ENCODE assay signal across 8 cellular contexts in the genomic region with DNA sequence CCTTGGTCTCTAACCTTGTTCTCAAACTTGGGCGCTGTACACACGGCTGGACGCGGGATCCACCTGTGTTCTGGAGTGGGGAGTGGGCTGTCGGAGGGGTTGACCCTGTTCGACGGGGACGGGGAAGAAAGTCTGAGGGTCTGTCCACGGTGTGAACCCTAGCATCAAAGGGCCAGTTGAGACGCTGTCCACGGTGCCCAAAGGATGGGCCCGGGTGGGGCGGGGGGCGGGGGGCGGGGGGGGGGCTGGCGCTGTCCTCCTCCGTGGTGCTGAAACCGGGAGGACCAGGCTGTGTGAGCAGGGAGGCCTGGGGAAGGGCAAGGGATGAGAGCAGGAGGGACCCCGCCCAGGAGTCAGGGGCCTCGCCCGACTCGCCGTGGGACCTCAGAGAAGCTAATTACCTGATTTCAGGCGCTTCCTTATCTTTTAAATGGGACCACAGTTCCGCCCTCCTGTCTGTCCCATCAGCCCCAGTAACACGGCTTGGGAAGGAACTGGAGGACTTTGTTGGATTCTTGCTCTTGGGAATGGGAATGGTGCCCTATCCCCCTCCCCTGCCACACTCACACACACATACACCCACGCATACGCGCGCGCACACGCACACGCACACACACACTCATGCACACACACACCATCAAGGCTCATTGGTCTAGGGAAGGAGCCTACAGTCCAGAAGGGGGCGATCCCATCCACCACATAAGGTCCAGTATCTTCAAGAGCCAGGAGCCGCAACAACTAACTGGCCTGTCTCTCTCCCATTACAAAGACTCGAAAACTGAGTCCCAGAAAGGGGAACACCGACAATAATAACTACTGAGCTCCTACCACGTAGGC. TPM values are rescaled to one million over a fixed set of nuclear protein-coding genes. Genes with fewer than 3 reads are reported as not detected.
DNase-seq lines count a peak whose midpoint lies in the region; ATAC-seq and TF ChIP-seq lines count a peak whose summit lies in the region.

No MANE protein-coding gene starts in this region.

- CTCF ChIA-PET in A673 (lab: Charles Lee) (interaction anchor here (0.5 to 0.6 kb wide), 2 partner anchors 9 to 90 kb away, joined by 3 to 5 read pairs; no protein-coding TSS in a partner anchor), GM10248 (lab: Yijun Ruan, JAX) (interaction anchor here (0.7 to 2.1 kb wide), 12 partner anchors 8 to 319 kb away, joined by 3 to 12 read pairs (median 4); no protein-coding TSS in a partner anchor)

- H3K9me3 Mint-ChIP-seq in activated T-helper 17 cell treated with anti-CD3 and anti-CD28 coated beads, Interleukin-2, amount 50 U/mL, for 72 hours = no peaks in the 10 kb centered on the region

- no peaks in the 10 kb centered on the region for H3K27me3 ChIP-seq in A673 (replicated peaks; ENCODE audit: insufficient read depth, low read depth, low read length, poor library complexity)
- H3K27me3 ChIP-seq in right atrium auricular region = peaks cover 0 to 7% of the 10 kb centered on the region in 2 donors

- H3K27me3 Mint-ChIP-seq in activated T-helper 17 cell treated with anti-CD3 and anti-CD28 coated beads, Interleukin-2, amount 50 U/mL, for 72 hours = peaks cover 45% of the 10 kb centered on the region

- POLR2A ChIA-PET in A673 (lab: Charles Lee; ENCODE audit: low non-redundant PET) = no interaction called here
- POLR2A ChIA-PET in GM10248 (lab: Yijun Ruan, JAX) = no interaction called here

- peak; percentile 47 for ATAC-seq in activated T-helper 17 cell treated with anti-CD3 and anti-CD28 coated beads, Interleukin-2, amount 50 U/mL, for 72 hours (replicated peaks)
- ATAC-seq in sciatic nerve = peak; percentile 52

- intact Hi-C loops in A673 (cut with micrococcal nuclease; ENCODE audit: unreplicated experiment) = loop anchor here (2.0 kb wide), 1 partner anchor 91 kb away; no protein-coding TSS in a partner anchor
- intact Hi-C loops in sciatic nerve (cut with DNase I) = no loop called here

- H3K4me3 ChIP-seq in A673 (ENCODE audit: low read depth, low read length, poor library complexity, severe bottlenecking) (peak overlapping the region; percentile 64), right atrium auricular region (peak overlapping the region; percentile 61 to 64)

- no TSS peak for BruUV-seq in A673 (replicated peaks; lab: Mats Ljungman, UMichigan)

- peak; percentile 77 for TF ChIP-seq CTCF in A673 (conservative IDR thresholded peaks at IDR 0.05; ENCODE audit: low read depth, low read length)
- peak; percentile 41 for TF ChIP-seq CTCF in GM10248 (IDR thresholded peaks at IDR 0.05; ENCODE audit: control extremely low read depth, extremely low read depth, low read depth, missing control alignments)
- peak; percentile 28 to 54 for TF ChIP-seq CTCF in right atrium auricular region (IDR thresholded peaks at IDR 0.05)

- peak overlapping the region; percentile 3 for H3K4me3 Mint-ChIP-seq in activated T-helper 17 cell treated with anti-CD3 and anti-CD28 coated beads, Interleukin-2, amount 50 U/mL, for 72 hours

- H3K4me1 ChIP-seq in A673 (ENCODE audit: insufficient read depth, low read length, poor library complexity, severe bottlenecking) (peaks cover 51% of the 10 kb centered on the region), right atrium auricular region (peaks cover 0 to 36% of the 10 kb centered on the region in 2 donors)

- peaks cover 7% of the 10 kb centered on the region for H3K36me3 Mint-ChIP-seq in activated T-helper 17 cell treated with anti-CD3 and anti-CD28 coated beads, Interleukin-2, amount 50 U/mL, for 72 hours (ENCODE audit: low read depth)

- H3K27ac ChIP-seq in A673 (ENCODE audit: low read depth, low read length, poor library complexity, severe bottlenecking) = no peak overlapping the region
- H3K27ac ChIP-seq in right atrium auricular region = peak overlapping the region; percentile 84 to 92

- no peak overlapping the region for H3K27ac Mint-ChIP-seq in activated T-helper 17 cell treated with anti-CD3 and anti-CD28 coated beads, Interleukin-2, amount 50 U/mL, for 72 hours

- peaks cover 12% of the 10 kb centered on the region for H3K4me1 Mint-ChIP-seq in activated T-helper 17 cell treated with anti-CD3 and anti-CD28 coated beads, Interleukin-2, amount 50 U/mL, for 72 hours

- DNase-seq in A673 (ENCODE audit: low spot score) = peak; percentile 85
- peak; percentile 83 for DNase-seq in GM10248 (ENCODE audit: extremely low spot score)
- peak; percentile 67 to 68 for DNase-seq in NCI-H1930 (lab: John Stamatoyannopoulos, UW)
- DNase-seq in right atrium auricular region (ENCODE audit: low spot score) = no peak
- no peak for DNase-seq in sciatic nerve (ENCODE audit: low spot score)
- no peak for DNase-seq in NK-92 treated with Interleukin-12 subunit alpha and Interleukin-12 subunit beta, amount 100 ng/mL, for 24 hours (lab: John Stamatoyannopoulos, UW)
- no peak for DNase-seq in effector CD8-positive, alpha-beta T cell (lab: John Stamatoyannopoulos, UW)

- H3K9me3 ChIP-seq in A673 (ENCODE audit: low read depth, low read length, poor library complexity, severe bottlenecking) (no peaks in the 10 kb centered on the region), right atrium auricular region (no peaks in the 10 kb centered on the region)

- no peaks in the 10 kb centered on the region for H3K36me3 ChIP-seq in A673 (ENCODE audit: insufficient read depth, low read length, poor library complexity, severe bottlenecking)
- H3K36me3 ChIP-seq in right atrium auricular region = no peaks in the 10 kb centered on the region

RNA-seq across cellular contexts. Expression of a gene that starts 1.0 kb away (rescaled TPM):
- 23.3 and 23.5 TPM in 2 replicates for total RNA-seq in A673 (2021)
- not detected for total RNA-seq in activated T-helper 17 cell treated with anti-CD3 and anti-CD28 coated beads, Interleukin-2, amount 50 U/mL, for 72 hours
- total RNA-seq in right atrium auricular region = 100 to 1,000 TPM in 1 of 2 donors, 10 to 100 TPM in 1; 97.4 to 303 TPM
- total RNA-seq in sciatic nerve = 1.6 TPM

Comparison
In these comparisons a context has a peak if more than half of its experiments do, and no peak if none do; other contexts are left out.
1. DNase-seq: peak in A673 (single experiment), GM10248 (single experiment) and NCI-H1930 (2 of 2); none in right atrium auricular region (single experiment), sciatic nerve (single experiment), NK-92 treated with Interleukin-12 subunit alpha and Interleukin-12 subunit beta, amount 100 ng/mL, for 24 hours (single experiment) and effector CD8-positive, alpha-beta T cell (single experiment).
2. Peak in every context shown above with its lines, with median percentiles within 50 percentile points of each other: CTCF ChIP-seq.